22 cellular contexts compared by ENCODE assay signal in the genomic region with DNA sequence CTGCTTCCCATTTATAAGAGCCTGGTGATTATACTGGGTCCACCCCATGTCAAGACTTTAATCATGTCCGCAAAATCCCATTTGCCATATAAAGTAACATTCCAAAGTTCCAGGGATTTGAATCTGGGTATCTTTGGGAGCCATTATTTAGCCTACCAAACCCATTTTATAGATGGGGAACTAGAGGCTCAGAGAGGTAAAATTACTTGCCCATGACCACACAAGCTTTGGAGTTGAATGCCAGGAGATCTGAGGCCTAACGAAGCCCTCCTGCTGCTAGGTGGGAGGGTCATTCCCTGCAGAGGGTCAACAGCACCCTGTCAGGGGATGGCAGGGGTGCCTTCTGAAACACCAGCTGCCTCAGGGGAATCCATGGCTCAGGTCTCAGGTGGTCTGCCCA.
"Had no signal": no experiment of that assay in that cellular context is flagged by ENCODE, and none has a peak within 500 bp of the region (broad histone marks: within the 10 kb centered on the region; RNA-seq: fewer than 3 reads in every experiment).

No MANE protein-coding gene starts in this region.

- H3K27ac ChIP-seq: cardiac muscle cell, gastroesophageal sphincter, heart left ventricle, neural progenitor cell, ovary, prostate gland, thyroid gland, uterus had no signal

- H2AFZ ChIP-seq: neural progenitor cell had no signal

- H3K9ac ChIP-seq: neural progenitor cell had no signal

- H3K36me3 ChIP-seq: cardiac muscle cell, neural progenitor cell, ovary, prostate gland, thyroid gland, uterus had no signal

- DNase-seq: activated B cell treated with CpG ODN at 0.5 μM for 24 hours; activated CD4-positive, alpha-beta T cell treated with anti-CD3 and anti-CD28 coated beads for 4 hours; activated CD4-positive, alpha-beta T cell treated with anti-CD3 and anti-CD28 coated beads, Interleukin-2, amount 50 U/mL, for 48 hours; activated CD8-positive, alpha-beta memory T cell treated with anti-CD3 and anti-CD28 coated beads, Interleukin-2, amount 50 U/mL, for 48 hours; activated naive CD4-positive, alpha-beta T cell; activated T-cell treated with anti-CD3 and anti-CD28 coated beads, Interleukin-2, amount 50 U/mL, for 4 hours; amniotic stem cell; heart left ventricle; left cardiac atrium; ovary; stimulated activated CD4-positive, alpha-beta T cell treated with anti-CD3 and anti-CD28 coated beads, Interleukin-4, amount 100 ng/mL, for 4 hours; substantia nigra; thyroid gland; uterus had no signal

- H3K27ac Mint-ChIP-seq: activated naive CD8-positive, alpha-beta T cell; activated T-helper 2 cell treated with anti-CD3 and anti-CD28 coated beads, Interferon-gamma antibody, Interleukin-2, Interleukin-4, amounts not matched to agents 10 μg/mL and 5 μg/mL and 100 μg/mL, durations not matched to agents 14 hours and 24 hours and 36 hours; memory B cell; neural progenitor cell; stimulated activated naive CD8-positive, alpha-beta T cell treated with anti-CD3 and anti-CD28 coated beads, Interleukin-15, Interleukin-2, amounts not matched to agents 100 ng/mL and 50 ng/mL, for 24 hours had no signal

- H3K4me3 ChIP-seq: cardiac muscle cell, gastroesophageal sphincter, heart left ventricle, neural progenitor cell, ovary, prostate gland, thyroid gland, uterus had no signal

- H3K4me3 Mint-ChIP-seq: activated B cell treated with CpG ODN at 0.5 μM for 24 hours; activated naive CD8-positive, alpha-beta T cell; activated T-cell treated with anti-CD3 and anti-CD28 coated beads, Interleukin-2, amount 50 U/mL, for 4 hours; memory B cell; neural progenitor cell; stimulated activated naive CD8-positive, alpha-beta T cell treated with anti-CD3 and anti-CD28 coated beads, Interleukin-15, Interleukin-2, amounts not matched to agents 100 ng/mL and 50 ng/mL, for 24 hours had no signal

- H3K36me3 Mint-ChIP-seq: neural progenitor cell had no signal

- H3K27me3 Mint-ChIP-seq: activated B cell treated with CpG ODN at 0.5 μM for 24 hours; activated naive CD8-positive, alpha-beta T cell; memory B cell; stimulated activated naive CD8-positive, alpha-beta T cell treated with anti-CD3 and anti-CD28 coated beads, Interleukin-15, Interleukin-2, amounts not matched to agents 100 ng/mL and 50 ng/mL, for 24 hours had no signal

- ATAC-seq: activated T-cell treated with anti-CD3 and anti-CD28 coated beads, Interleukin-2, amount 50 U/mL, for 4 hours; gastroesophageal sphincter; heart left ventricle; left cardiac atrium had no signal

- H3K4me2 ChIP-seq: neural progenitor cell had no signal

- H3K9me3 Mint-ChIP-seq: activated B cell treated with CpG ODN at 0.5 μM for 24 hours; activated T-cell treated with anti-CD3 and anti-CD28 coated beads, Interleukin-2, amount 50 U/mL, for 4 hours; activated T-helper 2 cell treated with anti-CD3 and anti-CD28 coated beads, Interferon-gamma antibody, Interleukin-2, Interleukin-4, amounts not matched to agents 10 μg/mL and 5 μg/mL and 100 μg/mL, durations not matched to agents 14 hours and 24 hours and 36 hours; memory B cell; neural progenitor cell; stimulated activated naive CD8-positive, alpha-beta T cell treated with anti-CD3 and anti-CD28 coated beads, Interleukin-15, Interleukin-2, amounts not matched to agents 100 ng/mL and 50 ng/mL, for 24 hours had no signal

- H3K4me1 ChIP-seq: prostate gland, uterus had no signal

- H3K27me3 ChIP-seq: cardiac muscle cell, gastroesophageal sphincter, heart left ventricle, neural progenitor cell, ovary, thyroid gland, uterus had no signal

- H3K9me3 ChIP-seq: gastroesophageal sphincter, heart left ventricle, ovary, prostate gland, thyroid gland, uterus had no signal
